1 cellular context compared by ENCODE assay signal in the genomic region with DNA sequence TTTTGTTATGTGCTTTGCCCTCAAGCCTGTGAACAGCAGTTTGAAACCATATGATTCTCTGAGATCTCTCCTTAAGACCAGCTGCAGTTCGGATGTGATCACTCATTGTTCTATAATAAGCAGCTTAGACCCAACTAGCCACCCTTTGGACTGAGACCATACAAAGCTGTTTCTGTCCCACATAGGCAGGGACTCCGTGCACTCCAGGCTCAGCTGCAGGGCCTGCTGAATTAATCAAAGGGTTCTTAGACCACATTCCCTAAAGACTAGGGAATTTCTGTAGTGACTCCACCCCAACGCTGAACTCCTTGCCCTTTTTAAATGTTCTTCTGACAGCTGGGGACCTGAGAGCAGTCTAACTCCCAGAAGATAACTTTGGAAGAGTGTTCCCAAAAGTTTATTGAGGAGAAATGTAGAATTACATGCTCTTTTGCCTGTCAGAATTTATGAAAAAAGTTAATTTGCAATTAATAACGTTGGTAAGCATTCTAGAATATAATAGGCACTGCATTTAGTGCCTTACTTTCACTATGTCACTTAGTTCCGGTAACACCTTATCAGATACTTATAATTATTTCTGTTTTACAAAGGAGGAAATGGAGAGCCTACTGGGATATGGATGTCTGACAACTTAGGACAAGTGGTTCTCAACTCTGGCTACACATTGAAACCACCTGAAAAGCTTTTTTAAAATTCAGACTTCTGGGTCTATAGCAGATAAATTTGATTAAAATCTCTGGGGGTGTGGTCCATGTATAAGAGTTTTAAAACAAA.
TF ChIP-seq lines count a peak whose summit lies in the region.

No MANE protein-coding gene starts in this region.

TF ChIP-seq in WTC11, 78 proteins besides CTCF, POLR2A, EP300 and RAD21 (continued from another document):
- TF ChIP-seq ZNF138 (CRISPR knock-in tag; conservative IDR thresholded peaks at IDR 0.05) = no peak
- no peak for TF ChIP-seq NFYB (CRISPR knock-in tag; conservative IDR thresholded peaks at IDR 0.05; ENCODE audit: low read depth)
- TF ChIP-seq ZBTB21 (CRISPR knock-in tag; IDR thresholded peaks at IDR 0.05; ENCODE audit: borderline replicate concordance) = no peak
- TF ChIP-seq, protein P1, sequence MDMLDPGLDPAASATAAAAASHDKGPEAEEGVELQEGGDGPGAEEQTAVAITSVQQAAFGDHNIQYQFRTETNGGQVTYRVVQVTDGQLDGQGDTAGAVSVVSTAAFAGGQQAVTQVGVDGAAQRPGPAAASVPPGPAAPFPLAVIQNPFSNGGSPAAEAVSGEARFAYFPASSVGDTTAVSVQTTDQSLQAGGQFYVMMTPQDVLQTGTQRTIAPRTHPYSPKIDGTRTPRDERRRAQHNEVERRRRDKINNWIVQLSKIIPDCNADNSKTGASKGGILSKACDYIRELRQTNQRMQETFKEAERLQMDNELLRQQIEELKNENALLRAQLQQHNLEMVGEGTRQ (CRISPR knock-in tag; IDR thresholded peaks at IDR 0.05) = no peak
- TF ChIP-seq, protein P2, sequence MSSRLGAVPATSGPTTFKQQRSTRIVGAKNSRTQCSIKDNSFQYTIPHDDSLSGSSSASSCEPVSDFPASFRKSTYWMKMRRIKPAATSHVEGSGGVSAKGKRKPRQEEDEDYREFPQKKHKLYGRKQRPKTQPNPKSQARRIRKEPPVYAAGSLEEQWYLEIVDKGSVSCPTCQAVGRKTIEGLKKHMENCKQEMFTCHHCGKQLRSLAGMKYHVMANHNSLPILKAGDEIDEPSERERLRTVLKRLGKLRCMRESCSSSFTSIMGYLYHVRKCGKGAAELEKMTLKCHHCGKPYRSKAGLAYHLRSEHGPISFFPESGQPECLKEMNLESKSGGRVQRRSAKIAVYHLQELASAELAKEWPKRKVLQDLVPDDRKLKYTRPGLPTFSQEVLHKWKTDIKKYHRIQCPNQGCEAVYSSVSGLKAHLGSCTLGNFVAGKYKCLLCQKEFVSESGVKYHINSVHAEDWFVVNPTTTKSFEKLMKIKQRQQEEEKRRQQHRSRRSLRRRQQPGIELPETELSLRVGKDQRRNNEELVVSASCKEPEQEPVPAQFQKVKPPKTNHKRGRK (CRISPR knock-in tag; IDR thresholded peaks at IDR 0.05; ENCODE audit: borderline replicate concordance) = no peak
- no peak for TF ChIP-seq JAZF1 (CRISPR knock-in tag; IDR thresholded peaks at IDR 0.05)
- no peak for TF ChIP-seq MYBL2 (CRISPR knock-in tag; IDR thresholded peaks at IDR 0.05)
- TF ChIP-seq, protein P3, sequence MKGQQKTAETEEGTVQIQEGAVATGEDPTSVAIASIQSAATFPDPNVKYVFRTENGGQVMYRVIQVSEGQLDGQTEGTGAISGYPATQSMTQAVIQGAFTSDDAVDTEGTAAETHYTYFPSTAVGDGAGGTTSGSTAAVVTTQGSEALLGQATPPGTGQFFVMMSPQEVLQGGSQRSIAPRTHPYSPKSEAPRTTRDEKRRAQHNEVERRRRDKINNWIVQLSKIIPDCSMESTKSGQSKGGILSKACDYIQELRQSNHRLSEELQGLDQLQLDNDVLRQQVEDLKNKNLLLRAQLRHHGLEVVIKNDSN (CRISPR knock-in tag; IDR thresholded peaks at IDR 0.05) = no peak
- TF ChIP-seq, protein P4, sequence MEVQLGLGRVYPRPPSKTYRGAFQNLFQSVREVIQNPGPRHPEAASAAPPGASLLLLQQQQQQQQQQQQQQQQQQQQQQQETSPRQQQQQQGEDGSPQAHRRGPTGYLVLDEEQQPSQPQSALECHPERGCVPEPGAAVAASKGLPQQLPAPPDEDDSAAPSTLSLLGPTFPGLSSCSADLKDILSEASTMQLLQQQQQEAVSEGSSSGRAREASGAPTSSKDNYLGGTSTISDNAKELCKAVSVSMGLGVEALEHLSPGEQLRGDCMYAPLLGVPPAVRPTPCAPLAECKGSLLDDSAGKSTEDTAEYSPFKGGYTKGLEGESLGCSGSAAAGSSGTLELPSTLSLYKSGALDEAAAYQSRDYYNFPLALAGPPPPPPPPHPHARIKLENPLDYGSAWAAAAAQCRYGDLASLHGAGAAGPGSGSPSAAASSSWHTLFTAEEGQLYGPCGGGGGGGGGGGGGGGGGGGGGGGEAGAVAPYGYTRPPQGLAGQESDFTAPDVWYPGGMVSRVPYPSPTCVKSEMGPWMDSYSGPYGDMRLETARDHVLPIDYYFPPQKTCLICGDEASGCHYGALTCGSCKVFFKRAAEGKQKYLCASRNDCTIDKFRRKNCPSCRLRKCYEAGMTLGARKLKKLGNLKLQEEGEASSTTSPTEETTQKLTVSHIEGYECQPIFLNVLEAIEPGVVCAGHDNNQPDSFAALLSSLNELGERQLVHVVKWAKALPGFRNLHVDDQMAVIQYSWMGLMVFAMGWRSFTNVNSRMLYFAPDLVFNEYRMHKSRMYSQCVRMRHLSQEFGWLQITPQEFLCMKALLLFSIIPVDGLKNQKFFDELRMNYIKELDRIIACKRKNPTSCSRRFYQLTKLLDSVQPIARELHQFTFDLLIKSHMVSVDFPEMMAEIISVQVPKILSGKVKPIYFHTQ (CRISPR knock-in tag; IDR thresholded peaks at IDR 0.05) = no peak
- no peak for TF ChIP-seq ZNF396 (CRISPR knock-in tag; IDR thresholded peaks at IDR 0.05; ENCODE audit: borderline replicate concordance)
